In the genomic region with DNA sequence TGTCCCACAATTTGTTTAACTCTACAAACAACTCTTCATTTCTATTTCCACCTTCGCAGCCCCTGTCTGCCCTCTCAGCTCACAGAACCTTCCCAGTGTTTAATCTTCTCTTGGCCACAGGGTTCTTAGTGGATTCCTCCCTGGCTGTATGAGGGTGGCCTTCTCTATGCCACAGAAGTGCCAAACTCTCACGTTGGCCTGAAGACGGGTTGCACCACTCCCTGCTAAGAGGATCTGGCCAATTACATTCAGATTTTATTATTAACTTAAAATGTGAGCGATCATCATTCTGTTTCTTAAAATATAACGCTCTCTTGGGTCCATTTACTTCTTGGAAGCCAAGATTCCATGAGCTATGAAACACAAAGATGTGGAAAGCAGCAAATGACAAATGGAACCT, we compare ENCODE assay signal across 25 cellular contexts.
"Had no signal": no experiment of that assay in that cellular context is flagged by ENCODE, and none has a peak within 500 bp of the region (broad histone marks: within the 10 kb centered on the region; RNA-seq: fewer than 3 reads in every experiment).

No MANE protein-coding gene starts in this region.

- H3K27ac ChIP-seq: coronary artery, gastroesophageal sphincter, heart left ventricle, hepatocyte, neutrophil, pancreas, right lobe of liver, testis, tibial artery, upper lobe of left lung had no signal

- H3K27me3 ChIP-seq: gastroesophageal sphincter, heart left ventricle, hepatocyte, neutrophil, right lobe of liver, testis, tibial artery, upper lobe of left lung had no signal

- H2AFZ ChIP-seq: hepatocyte had no signal

- H3K27ac Mint-ChIP-seq: memory B cell; natural killer cell; stimulated activated effector memory CD8-positive, alpha-beta T cell treated with anti-CD3 and anti-CD28 coated beads, Interleukin-12 subunit alpha, Interleukin-12 subunit beta, amount 100 ng/mL, for 72 hours had no signal

- ATAC-seq: gastroesophageal sphincter; heart left ventricle; left lobe of liver; natural killer cell; pancreas; right lobe of liver; stimulated activated effector memory CD8-positive, alpha-beta T cell treated with anti-CD3 and anti-CD28 coated beads, Interleukin-12 subunit alpha, Interleukin-12 subunit beta, amount 100 ng/mL, for 72 hours; stimulated activated naive CD8-positive, alpha-beta T cell treated with anti-CD3 and anti-CD28 coated beads, Interleukin-15, Interleukin-2, amounts not matched to agents 100 U/mL and 50 U/mL, for 24 hours had no signal

- H3K9me3 Mint-ChIP-seq: memory B cell; natural killer cell; stimulated activated effector memory CD8-positive, alpha-beta T cell treated with anti-CD3 and anti-CD28 coated beads, Interleukin-12 subunit alpha, Interleukin-12 subunit beta, amount 100 ng/mL, for 72 hours had no signal

- H3K79me2 ChIP-seq: hepatocyte had no signal

- H3K36me3 ChIP-seq: gastroesophageal sphincter, heart left ventricle, neutrophil, pancreas, right lobe of liver, tibial artery, upper lobe of left lung had no signal

- DNase-seq: dermis blood vessel endothelial cell; effector memory CD4-positive, alpha-beta T cell; foreskin fibroblast; heart left ventricle; kidney; natural killer cell; pancreas; right lobe of liver; stimulated activated CD4-positive, alpha-beta T cell treated with anti-CD3 and anti-CD28 coated beads, Interleukin-2, amount 100 ng/mL, for 24 hours; stimulated activated CD4-positive, alpha-beta T cell treated with anti-CD3 and anti-CD28 coated beads, Interleukin-4, amount 100 ng/mL, for 24 hours; stimulated activated naive CD8-positive, alpha-beta T cell treated with anti-CD3 and anti-CD28 coated beads, Interleukin-15, Interleukin-2, amounts not matched to agents 100 U/mL and 50 U/mL, for 24 hours; substantia nigra; testis; tibial artery; upper lobe of left lung had no signal

- H3K4me3 Mint-ChIP-seq: memory B cell; natural killer cell; stimulated activated effector memory CD8-positive, alpha-beta T cell treated with anti-CD3 and anti-CD28 coated beads, Interleukin-12 subunit alpha, Interleukin-12 subunit beta, amount 100 ng/mL, for 72 hours had no signal

- H3K4me3 ChIP-seq: coronary artery, gastroesophageal sphincter, heart left ventricle, hepatocyte, lung, pancreas, right lobe of liver, testis, tibial artery, upper lobe of left lung had no signal

- H3K4me1 Mint-ChIP-seq: memory B cell; natural killer cell; stimulated activated effector memory CD8-positive, alpha-beta T cell treated with anti-CD3 and anti-CD28 coated beads, Interleukin-12 subunit alpha, Interleukin-12 subunit beta, amount 100 ng/mL, for 72 hours had no signal

- H3K4me2 ChIP-seq: hepatocyte had no signal

- FAIRE-seq: endothelial cell of umbilical vein, kidney, pancreas, urothelium cell line had no signal

- H3K4me1 ChIP-seq: heart left ventricle, pancreas, right lobe of liver, testis, tibial artery, upper lobe of left lung had no signal

- H3K9me3 ChIP-seq: gastroesophageal sphincter, heart left ventricle, neutrophil, pancreas, right lobe of liver, testis, tibial artery, upper lobe of left lung had no signal

- H3K36me3 Mint-ChIP-seq: memory B cell; natural killer cell; stimulated activated effector memory CD8-positive, alpha-beta T cell treated with anti-CD3 and anti-CD28 coated beads, Interleukin-12 subunit alpha, Interleukin-12 subunit beta, amount 100 ng/mL, for 72 hours had no signal
